In the genomic region with DNA sequence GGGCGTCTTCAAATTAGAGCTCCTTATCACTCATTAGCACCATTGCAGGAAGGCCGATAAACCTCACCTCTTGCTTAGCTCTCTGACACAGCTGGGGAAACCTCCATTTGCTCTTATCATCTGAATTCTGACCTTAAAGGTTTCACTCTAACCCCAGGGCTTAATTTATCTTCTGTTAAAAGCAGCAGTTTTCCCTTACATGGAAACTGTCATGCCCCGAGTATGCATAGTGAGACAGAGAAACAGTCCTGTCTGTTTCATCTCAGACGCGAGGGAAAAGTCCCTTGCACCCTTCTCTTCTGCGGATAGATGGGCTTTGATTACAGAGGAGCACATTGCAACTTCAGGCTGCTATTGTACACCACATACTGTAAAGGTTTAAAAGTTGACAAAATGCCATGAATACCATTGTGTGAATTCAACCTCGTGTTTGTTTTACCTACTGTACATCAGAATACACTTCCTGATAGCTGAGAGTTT, we compare ENCODE assay signal across 1 cellular context.
A peak's percentile ranks its signal among the peaks of the same experiment; 100 is the strongest.
TF ChIP-seq lines count a peak whose summit lies in the region.

No MANE protein-coding gene starts in this region.

TF ChIP-seq in HepG2, 621 proteins besides CTCF, POLR2A, EP300 and RAD21 (continues in another document):
- TF ChIP-seq, protein P1, sequence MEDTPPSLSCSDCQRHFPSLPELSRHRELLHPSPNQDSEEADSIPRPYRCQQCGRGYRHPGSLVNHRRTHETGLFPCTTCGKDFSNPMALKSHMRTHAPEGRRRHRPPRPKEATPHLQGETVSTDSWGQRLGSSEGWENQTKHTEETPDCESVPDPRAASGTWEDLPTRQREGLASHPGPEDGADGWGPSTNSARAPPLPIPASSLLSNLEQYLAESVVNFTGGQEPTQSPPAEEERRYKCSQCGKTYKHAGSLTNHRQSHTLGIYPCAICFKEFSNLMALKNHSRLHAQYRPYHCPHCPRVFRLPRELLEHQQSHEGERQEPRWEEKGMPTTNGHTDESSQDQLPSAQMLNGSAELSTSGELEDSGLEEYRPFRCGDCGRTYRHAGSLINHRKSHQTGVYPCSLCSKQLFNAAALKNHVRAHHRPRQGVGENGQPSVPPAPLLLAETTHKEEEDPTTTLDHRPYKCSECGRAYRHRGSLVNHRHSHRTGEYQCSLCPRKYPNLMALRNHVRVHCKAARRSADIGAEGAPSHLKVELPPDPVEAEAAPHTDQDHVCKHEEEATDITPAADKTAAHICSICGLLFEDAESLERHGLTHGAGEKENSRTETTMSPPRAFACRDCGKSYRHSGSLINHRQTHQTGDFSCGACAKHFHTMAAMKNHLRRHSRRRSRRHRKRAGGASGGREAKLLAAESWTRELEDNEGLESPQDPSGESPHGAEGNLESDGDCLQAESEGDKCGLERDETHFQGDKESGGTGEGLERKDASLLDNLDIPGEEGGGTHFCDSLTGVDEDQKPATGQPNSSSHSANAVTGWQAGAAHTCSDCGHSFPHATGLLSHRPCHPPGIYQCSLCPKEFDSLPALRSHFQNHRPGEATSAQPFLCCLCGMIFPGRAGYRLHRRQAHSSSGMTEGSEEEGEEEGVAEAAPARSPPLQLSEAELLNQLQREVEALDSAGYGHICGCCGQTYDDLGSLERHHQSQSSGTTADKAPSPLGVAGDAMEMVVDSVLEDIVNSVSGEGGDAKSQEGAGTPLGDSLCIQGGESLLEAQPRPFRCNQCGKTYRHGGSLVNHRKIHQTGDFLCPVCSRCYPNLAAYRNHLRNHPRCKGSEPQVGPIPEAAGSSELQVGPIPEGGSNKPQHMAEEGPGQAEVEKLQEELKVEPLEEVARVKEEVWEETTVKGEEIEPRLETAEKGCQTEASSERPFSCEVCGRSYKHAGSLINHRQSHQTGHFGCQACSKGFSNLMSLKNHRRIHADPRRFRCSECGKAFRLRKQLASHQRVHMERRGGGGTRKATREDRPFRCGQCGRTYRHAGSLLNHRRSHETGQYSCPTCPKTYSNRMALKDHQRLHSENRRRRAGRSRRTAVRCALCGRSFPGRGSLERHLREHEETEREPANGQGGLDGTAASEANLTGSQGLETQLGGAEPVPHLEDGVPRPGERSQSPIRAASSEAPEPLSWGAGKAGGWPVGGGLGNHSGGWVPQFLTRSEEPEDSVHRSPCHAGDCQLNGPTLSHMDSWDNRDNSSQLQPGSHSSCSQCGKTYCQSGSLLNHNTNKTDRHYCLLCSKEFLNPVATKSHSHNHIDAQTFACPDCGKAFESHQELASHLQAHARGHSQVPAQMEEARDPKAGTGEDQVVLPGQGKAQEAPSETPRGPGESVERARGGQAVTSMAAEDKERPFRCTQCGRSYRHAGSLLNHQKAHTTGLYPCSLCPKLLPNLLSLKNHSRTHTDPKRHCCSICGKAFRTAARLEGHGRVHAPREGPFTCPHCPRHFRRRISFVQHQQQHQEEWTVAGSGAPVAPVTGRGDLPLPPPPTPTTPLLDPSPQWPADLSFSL (CRISPR knock-in tag; IDR thresholded peaks at IDR 0.05), result peak; percentile 41; the same call in 1 of the 2 replicates
- no peak for TF ChIP-seq ZNF652 (CRISPR knock-in tag; IDR thresholded peaks at IDR 0.05; ENCODE audit: borderline replicate concordance, low read depth)
- no peak for TF ChIP-seq ZNF446 (CRISPR knock-in tag; IDR thresholded peaks at IDR 0.05)
- no peak for TF ChIP-seq SMYD3 (CRISPR knock-in tag; IDR thresholded peaks at IDR 0.05)
- no peak for TF ChIP-seq HMG20B (CRISPR knock-in tag; conservative IDR thresholded peaks at IDR 0.05)
- TF ChIP-seq, protein P2, sequence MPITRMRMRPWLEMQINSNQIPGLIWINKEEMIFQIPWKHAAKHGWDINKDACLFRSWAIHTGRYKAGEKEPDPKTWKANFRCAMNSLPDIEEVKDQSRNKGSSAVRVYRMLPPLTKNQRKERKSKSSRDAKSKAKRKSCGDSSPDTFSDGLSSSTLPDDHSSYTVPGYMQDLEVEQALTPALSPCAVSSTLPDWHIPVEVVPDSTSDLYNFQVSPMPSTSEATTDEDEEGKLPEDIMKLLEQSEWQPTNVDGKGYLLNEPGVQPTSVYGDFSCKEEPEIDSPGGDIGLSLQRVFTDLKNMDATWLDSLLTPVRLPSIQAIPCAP (CRISPR knock-in tag; IDR thresholded peaks at IDR 0.05; ENCODE audit: low read depth), result no peak
- TF ChIP-seq PRMT3 (CRISPR knock-in tag; IDR thresholded peaks at IDR 0.05; ENCODE audit: borderline replicate concordance, low read depth), result no peak
- TF ChIP-seq SOX13 (IDR thresholded peaks at IDR 0.05), result no peak
- peak in 1 of 2 experiments; percentile 9; a peak in 1 of 4 replicates for TF ChIP-seq SOX13 (CRISPR knock-in tag; conservative IDR thresholded peaks at IDR 0.05 in 1 of 2, IDR thresholded peaks at IDR 0.05 in 1 of 2)
- no peak for TF ChIP-seq RBM22 (optimal IDR thresholded peaks at IDR 0.05; ENCODE audit: low read length)
- TF ChIP-seq, protein P3, sequence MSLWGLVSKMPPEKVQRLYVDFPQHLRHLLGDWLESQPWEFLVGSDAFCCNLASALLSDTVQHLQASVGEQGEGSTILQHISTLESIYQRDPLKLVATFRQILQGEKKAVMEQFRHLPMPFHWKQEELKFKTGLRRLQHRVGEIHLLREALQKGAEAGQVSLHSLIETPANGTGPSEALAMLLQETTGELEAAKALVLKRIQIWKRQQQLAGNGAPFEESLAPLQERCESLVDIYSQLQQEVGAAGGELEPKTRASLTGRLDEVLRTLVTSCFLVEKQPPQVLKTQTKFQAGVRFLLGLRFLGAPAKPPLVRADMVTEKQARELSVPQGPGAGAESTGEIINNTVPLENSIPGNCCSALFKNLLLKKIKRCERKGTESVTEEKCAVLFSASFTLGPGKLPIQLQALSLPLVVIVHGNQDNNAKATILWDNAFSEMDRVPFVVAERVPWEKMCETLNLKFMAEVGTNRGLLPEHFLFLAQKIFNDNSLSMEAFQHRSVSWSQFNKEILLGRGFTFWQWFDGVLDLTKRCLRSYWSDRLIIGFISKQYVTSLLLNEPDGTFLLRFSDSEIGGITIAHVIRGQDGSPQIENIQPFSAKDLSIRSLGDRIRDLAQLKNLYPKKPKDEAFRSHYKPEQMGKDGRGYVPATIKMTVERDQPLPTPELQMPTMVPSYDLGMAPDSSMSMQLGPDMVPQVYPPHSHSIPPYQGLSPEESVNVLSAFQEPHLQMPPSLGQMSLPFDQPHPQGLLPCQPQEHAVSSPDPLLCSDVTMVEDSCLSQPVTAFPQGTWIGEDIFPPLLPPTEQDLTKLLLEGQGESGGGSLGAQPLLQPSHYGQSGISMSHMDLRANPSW (CRISPR knock-in tag; IDR thresholded peaks at IDR 0.05; ENCODE audit: borderline replicate concordance), result no peak
- TF ChIP-seq, protein P4, sequence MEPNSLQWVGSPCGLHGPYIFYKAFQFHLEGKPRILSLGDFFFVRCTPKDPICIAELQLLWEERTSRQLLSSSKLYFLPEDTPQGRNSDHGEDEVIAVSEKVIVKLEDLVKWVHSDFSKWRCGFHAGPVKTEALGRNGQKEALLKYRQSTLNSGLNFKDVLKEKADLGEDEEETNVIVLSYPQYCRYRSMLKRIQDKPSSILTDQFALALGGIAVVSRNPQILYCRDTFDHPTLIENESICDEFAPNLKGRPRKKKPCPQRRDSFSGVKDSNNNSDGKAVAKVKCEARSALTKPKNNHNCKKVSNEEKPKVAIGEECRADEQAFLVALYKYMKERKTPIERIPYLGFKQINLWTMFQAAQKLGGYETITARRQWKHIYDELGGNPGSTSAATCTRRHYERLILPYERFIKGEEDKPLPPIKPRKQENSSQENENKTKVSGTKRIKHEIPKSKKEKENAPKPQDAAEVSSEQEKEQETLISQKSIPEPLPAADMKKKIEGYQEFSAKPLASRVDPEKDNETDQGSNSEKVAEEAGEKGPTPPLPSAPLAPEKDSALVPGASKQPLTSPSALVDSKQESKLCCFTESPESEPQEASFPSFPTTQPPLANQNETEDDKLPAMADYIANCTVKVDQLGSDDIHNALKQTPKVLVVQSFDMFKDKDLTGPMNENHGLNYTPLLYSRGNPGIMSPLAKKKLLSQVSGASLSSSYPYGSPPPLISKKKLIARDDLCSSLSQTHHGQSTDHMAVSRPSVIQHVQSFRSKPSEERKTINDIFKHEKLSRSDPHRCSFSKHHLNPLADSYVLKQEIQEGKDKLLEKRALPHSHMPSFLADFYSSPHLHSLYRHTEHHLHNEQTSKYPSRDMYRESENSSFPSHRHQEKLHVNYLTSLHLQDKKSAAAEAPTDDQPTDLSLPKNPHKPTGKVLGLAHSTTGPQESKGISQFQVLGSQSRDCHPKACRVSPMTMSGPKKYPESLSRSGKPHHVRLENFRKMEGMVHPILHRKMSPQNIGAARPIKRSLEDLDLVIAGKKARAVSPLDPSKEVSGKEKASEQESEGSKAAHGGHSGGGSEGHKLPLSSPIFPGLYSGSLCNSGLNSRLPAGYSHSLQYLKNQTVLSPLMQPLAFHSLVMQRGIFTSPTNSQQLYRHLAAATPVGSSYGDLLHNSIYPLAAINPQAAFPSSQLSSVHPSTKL (CRISPR knock-in tag; IDR thresholded peaks at IDR 0.05), result 0 out of 2 replicates have a peak, but pooled peaks have one; percentile 18
- no peak for TF ChIP-seq ZNF354B (CRISPR knock-in tag; IDR thresholded peaks at IDR 0.05)
- TF ChIP-seq, protein P5, sequence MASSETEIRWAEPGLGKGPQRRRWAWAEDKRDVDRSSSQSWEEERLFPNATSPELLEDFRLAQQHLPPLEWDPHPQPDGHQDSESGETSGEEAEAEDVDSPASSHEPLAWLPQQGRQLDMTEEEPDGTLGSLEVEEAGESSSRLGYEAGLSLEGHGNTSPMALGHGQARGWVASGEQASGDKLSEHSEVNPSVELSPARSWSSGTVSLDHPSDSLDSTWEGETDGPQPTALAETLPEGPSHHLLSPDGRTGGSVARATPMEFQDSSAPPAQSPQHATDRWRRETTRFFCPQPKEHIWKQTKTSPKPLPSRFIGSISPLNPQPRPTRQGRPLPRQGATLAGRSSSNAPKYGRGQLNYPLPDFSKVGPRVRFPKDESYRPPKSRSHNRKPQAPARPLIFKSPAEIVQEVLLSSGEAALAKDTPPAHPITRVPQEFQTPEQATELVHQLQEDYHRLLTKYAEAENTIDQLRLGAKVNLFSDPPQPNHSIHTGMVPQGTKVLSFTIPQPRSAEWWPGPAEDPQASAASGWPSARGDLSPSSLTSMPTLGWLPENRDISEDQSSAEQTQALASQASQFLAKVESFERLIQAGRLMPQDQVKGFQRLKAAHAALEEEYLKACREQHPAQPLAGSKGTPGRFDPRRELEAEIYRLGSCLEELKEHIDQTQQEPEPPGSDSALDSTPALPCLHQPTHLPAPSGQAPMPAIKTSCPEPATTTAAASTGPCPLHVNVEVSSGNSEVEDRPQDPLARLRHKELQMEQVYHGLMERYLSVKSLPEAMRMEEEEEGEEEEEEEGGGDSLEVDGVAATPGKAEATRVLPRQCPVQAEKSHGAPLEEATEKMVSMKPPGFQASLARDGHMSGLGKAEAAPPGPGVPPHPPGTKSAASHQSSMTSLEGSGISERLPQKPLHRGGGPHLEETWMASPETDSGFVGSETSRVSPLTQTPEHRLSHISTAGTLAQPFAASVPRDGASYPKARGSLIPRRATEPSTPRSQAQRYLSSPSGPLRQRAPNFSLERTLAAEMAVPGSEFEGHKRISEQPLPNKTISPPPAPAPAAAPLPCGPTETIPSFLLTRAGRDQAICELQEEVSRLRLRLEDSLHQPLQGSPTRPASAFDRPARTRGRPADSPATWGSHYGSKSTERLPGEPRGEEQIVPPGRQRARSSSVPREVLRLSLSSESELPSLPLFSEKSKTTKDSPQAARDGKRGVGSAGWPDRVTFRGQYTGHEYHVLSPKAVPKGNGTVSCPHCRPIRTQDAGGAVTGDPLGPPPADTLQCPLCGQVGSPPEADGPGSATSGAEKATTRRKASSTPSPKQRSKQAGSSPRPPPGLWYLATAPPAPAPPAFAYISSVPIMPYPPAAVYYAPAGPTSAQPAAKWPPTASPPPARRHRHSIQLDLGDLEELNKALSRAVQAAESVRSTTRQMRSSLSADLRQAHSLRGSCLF (CRISPR knock-in tag; IDR thresholded peaks at IDR 0.05; ENCODE audit: borderline replicate concordance), result no peak
- no peak for TF ChIP-seq ZFP36L2 (CRISPR knock-in tag; IDR thresholded peaks at IDR 0.05)
- TF ChIP-seq NONO (IDR thresholded peaks at IDR 0.05), result no peak
- TF ChIP-seq NONO (CRISPR knock-in tag; conservative IDR thresholded peaks at IDR 0.05), result no peak
- TF ChIP-seq RCOR2 (CRISPR knock-in tag; IDR thresholded peaks at IDR 0.05), result no peak
- no peak for TF ChIP-seq ZC3H13 (CRISPR knock-in tag; IDR thresholded peaks at IDR 0.05)
- no peak for TF ChIP-seq TSC22D2 (CRISPR knock-in tag; IDR thresholded peaks at IDR 0.05; ENCODE audit: borderline replicate concordance)
- TF ChIP-seq, protein P6, sequence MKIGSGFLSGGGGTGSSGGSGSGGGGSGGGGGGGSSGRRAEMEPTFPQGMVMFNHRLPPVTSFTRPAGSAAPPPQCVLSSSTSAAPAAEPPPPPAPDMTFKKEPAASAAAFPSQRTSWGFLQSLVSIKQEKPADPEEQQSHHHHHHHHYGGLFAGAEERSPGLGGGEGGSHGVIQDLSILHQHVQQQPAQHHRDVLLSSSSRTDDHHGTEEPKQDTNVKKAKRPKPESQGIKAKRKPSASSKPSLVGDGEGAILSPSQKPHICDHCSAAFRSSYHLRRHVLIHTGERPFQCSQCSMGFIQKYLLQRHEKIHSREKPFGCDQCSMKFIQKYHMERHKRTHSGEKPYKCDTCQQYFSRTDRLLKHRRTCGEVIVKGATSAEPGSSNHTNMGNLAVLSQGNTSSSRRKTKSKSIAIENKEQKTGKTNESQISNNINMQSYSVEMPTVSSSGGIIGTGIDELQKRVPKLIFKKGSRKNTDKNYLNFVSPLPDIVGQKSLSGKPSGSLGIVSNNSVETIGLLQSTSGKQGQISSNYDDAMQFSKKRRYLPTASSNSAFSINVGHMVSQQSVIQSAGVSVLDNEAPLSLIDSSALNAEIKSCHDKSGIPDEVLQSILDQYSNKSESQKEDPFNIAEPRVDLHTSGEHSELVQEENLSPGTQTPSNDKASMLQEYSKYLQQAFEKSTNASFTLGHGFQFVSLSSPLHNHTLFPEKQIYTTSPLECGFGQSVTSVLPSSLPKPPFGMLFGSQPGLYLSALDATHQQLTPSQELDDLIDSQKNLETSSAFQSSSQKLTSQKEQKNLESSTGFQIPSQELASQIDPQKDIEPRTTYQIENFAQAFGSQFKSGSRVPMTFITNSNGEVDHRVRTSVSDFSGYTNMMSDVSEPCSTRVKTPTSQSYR (CRISPR knock-in tag; IDR thresholded peaks at IDR 0.05; ENCODE audit: borderline replicate concordance), result no peak
- TF ChIP-seq, protein P7, sequence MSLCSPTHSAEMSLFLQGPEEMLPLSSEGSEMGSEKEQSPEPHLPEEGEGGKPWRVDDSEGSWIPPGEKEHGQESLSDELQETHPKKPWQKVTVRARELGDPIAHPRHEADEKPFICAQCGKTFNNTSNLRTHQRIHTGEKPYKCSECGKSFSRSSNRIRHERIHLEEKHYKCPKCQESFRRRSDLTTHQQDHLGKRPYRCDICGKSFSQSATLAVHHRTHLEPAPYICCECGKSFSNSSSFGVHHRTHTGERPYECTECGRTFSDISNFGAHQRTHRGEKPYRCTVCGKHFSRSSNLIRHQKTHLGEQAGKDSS (CRISPR knock-in tag; IDR thresholded peaks at IDR 0.05; ENCODE audit: borderline replicate concordance, low read depth), result no peak
- TF ChIP-seq, protein P8, sequence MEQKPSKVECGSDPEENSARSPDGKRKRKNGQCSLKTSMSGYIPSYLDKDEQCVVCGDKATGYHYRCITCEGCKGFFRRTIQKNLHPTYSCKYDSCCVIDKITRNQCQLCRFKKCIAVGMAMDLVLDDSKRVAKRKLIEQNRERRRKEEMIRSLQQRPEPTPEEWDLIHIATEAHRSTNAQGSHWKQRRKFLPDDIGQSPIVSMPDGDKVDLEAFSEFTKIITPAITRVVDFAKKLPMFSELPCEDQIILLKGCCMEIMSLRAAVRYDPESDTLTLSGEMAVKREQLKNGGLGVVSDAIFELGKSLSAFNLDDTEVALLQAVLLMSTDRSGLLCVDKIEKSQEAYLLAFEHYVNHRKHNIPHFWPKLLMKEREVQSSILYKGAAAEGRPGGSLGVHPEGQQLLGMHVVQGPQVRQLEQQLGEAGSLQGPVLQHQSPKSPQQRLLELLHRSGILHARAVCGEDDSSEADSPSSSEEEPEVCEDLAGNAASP (CRISPR knock-in tag; IDR thresholded peaks at IDR 0.05; ENCODE audit: borderline replicate concordance), result no peak
- TF ChIP-seq, protein P9, sequence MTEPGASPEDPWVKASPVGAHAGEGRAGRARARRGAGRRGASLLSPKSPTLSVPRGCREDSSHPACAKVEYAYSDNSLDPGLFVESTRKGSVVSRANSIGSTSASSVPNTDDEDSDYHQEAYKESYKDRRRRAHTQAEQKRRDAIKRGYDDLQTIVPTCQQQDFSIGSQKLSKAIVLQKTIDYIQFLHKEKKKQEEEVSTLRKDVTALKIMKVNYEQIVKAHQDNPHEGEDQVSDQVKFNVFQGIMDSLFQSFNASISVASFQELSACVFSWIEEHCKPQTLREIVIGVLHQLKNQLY (CRISPR knock-in tag; IDR thresholded peaks at IDR 0.05), result no peak
